16 cellular contexts compared by ENCODE assay signal in genomic region chr19:57334191-57334590, GRCh38. TPM values are rescaled to one million over a fixed set of nuclear protein-coding genes. Genes with fewer than 3 reads are reported as not detected.
"Had no signal": no experiment of that assay in that cellular context is flagged by ENCODE, and none has a peak within 500 bp of the region (broad histone marks: within the 10 kb centered on the region; RNA-seq: fewer than 3 reads in every experiment).

No MANE protein-coding gene starts in this region.

- DNase-seq: activated CD4-positive, alpha-beta memory T cell treated with anti-CD3 and anti-CD28 coated beads, Interleukin-2, amount 10 ng/mL, durations not matched to agents 7 days and 5 days; activated CD4-positive, alpha-beta T cell treated with anti-CD3 and anti-CD28 coated beads for 1 hour; activated CD8-positive, alpha-beta memory T cell treated with anti-CD3 and anti-CD28 coated beads, Interleukin-2, amount 50 U/mL, for 4 hours; activated gamma-delta T cell treated with Interleukin-2 at 50 U/mL for 16 hours; activated naive CD8-positive, alpha-beta T cell treated with anti-CD3 and anti-CD28 coated beads for 36 hours; activated T-cell treated with anti-CD3 and anti-CD28 coated beads, Interleukin-2, amount 50 U/mL, for 72 hours; ovary; stimulated activated CD4-positive, alpha-beta T cell treated with anti-CD3 and anti-CD28 coated beads, Interleukin-4, amount 100 ng/mL, for 1 hour; stimulated activated CD8-positive, alpha-beta memory T cell treated with anti-CD3 and anti-CD28 coated beads, Interleukin-4, amount 100 ng/mL, for 48 hours; stimulated activated naive CD8-positive, alpha-beta T cell treated with anti-CD3 and anti-CD28 coated beads, Interleukin-15, amount 100 ng/mL, for 72 hours; T-helper 9 cell; uterus had no signal

- H3K27ac Mint-ChIP-seq: activated CD4-positive, alpha-beta memory T cell treated with anti-CD3 and anti-CD28 coated beads, Interleukin-2, amount 10 ng/mL, durations not matched to agents 7 days and 5 days; activated naive CD8-positive, alpha-beta T cell treated with anti-CD3 and anti-CD28 coated beads for 36 hours; activated T-cell treated with anti-CD3 and anti-CD28 coated beads, Interleukin-2, amount 50 U/mL, for 72 hours; neural progenitor cell; stimulated activated naive CD8-positive, alpha-beta T cell treated with anti-CD3 and anti-CD28 coated beads, Interleukin-15, amount 100 ng/mL, for 72 hours had no signal

- H3K4me1 Mint-ChIP-seq: activated CD4-positive, alpha-beta memory T cell treated with anti-CD3 and anti-CD28 coated beads, Interleukin-2, amount 10 ng/mL, durations not matched to agents 7 days and 5 days; activated naive CD8-positive, alpha-beta T cell treated with anti-CD3 and anti-CD28 coated beads for 36 hours; neural progenitor cell; stimulated activated naive CD8-positive, alpha-beta T cell treated with anti-CD3 and anti-CD28 coated beads, Interleukin-15, amount 100 ng/mL, for 72 hours had no signal

- ATAC-seq: activated T-cell treated with anti-CD3 and anti-CD28 coated beads, Interleukin-2, amount 50 U/mL, for 72 hours; left lobe of liver; stimulated activated naive CD8-positive, alpha-beta T cell treated with anti-CD3 and anti-CD28 coated beads, Interleukin-15, amount 100 ng/mL, for 72 hours had no signal

- H3K9ac ChIP-seq: neural progenitor cell had no signal

- H3K36me3 ChIP-seq: neural progenitor cell, ovary, uterus had no signal

- H3K4me3 Mint-ChIP-seq: activated CD4-positive, alpha-beta memory T cell treated with anti-CD3 and anti-CD28 coated beads, Interleukin-2, amount 10 ng/mL, durations not matched to agents 7 days and 5 days; activated naive CD8-positive, alpha-beta T cell treated with anti-CD3 and anti-CD28 coated beads for 36 hours; activated T-cell treated with anti-CD3 and anti-CD28 coated beads, Interleukin-2, amount 50 U/mL, for 72 hours; neural progenitor cell; stimulated activated naive CD8-positive, alpha-beta T cell treated with anti-CD3 and anti-CD28 coated beads, Interleukin-15, amount 100 ng/mL, for 72 hours had no signal

- H3K4me3 ChIP-seq: ascending aorta, neural progenitor cell, ovary, thoracic aorta, uterus had no signal

- H3K4me1 ChIP-seq: ascending aorta, neural progenitor cell, uterus had no signal

- H3K27me3 ChIP-seq: ascending aorta, neural progenitor cell, ovary, uterus had no signal

- H3K27me3 Mint-ChIP-seq: activated CD4-positive, alpha-beta memory T cell treated with anti-CD3 and anti-CD28 coated beads, Interleukin-2, amount 10 ng/mL, durations not matched to agents 7 days and 5 days; activated naive CD8-positive, alpha-beta T cell treated with anti-CD3 and anti-CD28 coated beads for 36 hours; stimulated activated naive CD8-positive, alpha-beta T cell treated with anti-CD3 and anti-CD28 coated beads, Interleukin-15, amount 100 ng/mL, for 72 hours had no signal

- H3K27ac ChIP-seq: ascending aorta, neural progenitor cell, ovary, thoracic aorta, uterus had no signal

- H3K4me2 ChIP-seq: neural progenitor cell had no signal

- H2AFZ ChIP-seq: neural progenitor cell had no signal

- H3K9me3 Mint-ChIP-seq: neural progenitor cell had no signal

RNA-seq across cellular contexts. Expression of gene ZNF547, which starts 29.2 kb away (rescaled TPM):
- total RNA-seq: ascending aorta had no signal
